In genomic region chr15:33194237-33194636, GRCh38 we compare ENCODE assay signal across 8 cellular contexts. TPM values are rescaled to one million over a fixed set of nuclear protein-coding genes. Genes with fewer than 3 reads are reported as not detected.
DNase-seq lines count a peak whose midpoint lies in the region; ATAC-seq, FAIRE-seq and TF ChIP-seq lines count a peak whose summit lies in the region.

No MANE protein-coding gene starts in this region.

- intact Hi-C loops in sciatic nerve (cut with DNase I) = no loop called here

- H3K9me3 ChIP-seq in T-helper 17 cell (ENCODE audit: control insufficient read depth, low read length, poor library complexity, severe bottlenecking) = no peaks in the 10 kb centered on the region

- H3K4me3 ChIP-seq in fibroblast of pulmonary artery (replicated peaks; ENCODE audit: low read depth, low read length) = peak overlapping the region; percentile 59

- no peak for TF ChIP-seq CTCF in fibroblast of pulmonary artery (IDR thresholded peaks at IDR 0.05; ENCODE audit: low read length, missing control alignments)

- peaks cover 19% of the 10 kb centered on the region for H3K27me3 Mint-ChIP-seq in T-helper 17 cell

- H3K4me1 Mint-ChIP-seq in T-helper 17 cell = no peaks in the 10 kb centered on the region

- H3K27ac Mint-ChIP-seq in T-helper 17 cell = no peak overlapping the region

- DNase-seq in GM12892 (ENCODE audit: insufficient read length) = no peak
- no peak for DNase-seq in T-helper 17 cell
- DNase-seq in fibroblast of pulmonary artery (ENCODE audit: low read depth) = no peak
- DNase-seq in sciatic nerve (ENCODE audit: low spot score) = no peak
- DNase-seq in HPDE6-E6E7 (ENCODE audit: extremely low spot score) = no peak
- DNase-seq in H4 (ENCODE audit: low spot score) = no peak
- no peak for DNase-seq in midbrain (lab: John Stamatoyannopoulos, UW)

- H3K4me3 Mint-ChIP-seq in T-helper 17 cell = peak overlapping the region; percentile 81

- no peak for ATAC-seq in T-helper 17 cell
- peak; percentile 20 for ATAC-seq in sciatic nerve
- no peak for ATAC-seq in GM18861 (IDR thresholded peaks at IDR 0.05; ENCODE audit: unreplicated experiment)

- no peak for TF ChIP-seq POLR2A in GM12892 (IDR thresholded peaks at IDR 0.05; ENCODE audit: low read depth, low read length)

- H3K36me3 Mint-ChIP-seq in T-helper 17 cell (ENCODE audit: low read depth) = no peaks in the 10 kb centered on the region

- peak; percentile 44 for FAIRE-seq in GM12892 (lab: Jason Lieb, UNC)

RNA-seq across cellular contexts. Expression of gene FMN1, which starts 0.3 kb away (rescaled TPM):
- polyA plus RNA-seq in GM12892 (2012; ENCODE audit: missing spikeins) = not detected
- total RNA-seq in T-helper 17 cell (10 to 100 TPM; 18.7 to 35.2 TPM), sciatic nerve (10.0 TPM)
- 3.6 TPM in 2 replicates for total RNA-seq in H4 (2014; rRNA removed; shearing (Covaris generic))
